Comparison of ENCODE assay signal across 34 cellular contexts in genomic region chr9:136321561-136321960, GRCh38. TPM values are rescaled to one million over a fixed set of nuclear protein-coding genes. Genes with fewer than 3 reads are reported as not detected.
"Had no signal": no experiment of that assay in that cellular context is flagged by ENCODE, and none has a peak within 500 bp of the region (broad histone marks: within the 10 kb centered on the region; RNA-seq: fewer than 3 reads in every experiment).

No MANE protein-coding gene starts in this region.

- H3K27ac ChIP-seq: body of pancreas, esophagus muscularis mucosa, foreskin keratinocyte, gastrocnemius medialis, heart left ventricle, VCaP had no signal

- H3K4me1 ChIP-seq: body of pancreas, foreskin keratinocyte, gastrocnemius medialis had no signal

- H3K27ac Mint-ChIP-seq: activated B cell treated with CpG ODN at 0.5 μM for 24 hours; activated CD8-positive, alpha-beta T cell treated with anti-CD3 and anti-CD28 coated beads for 36 hours; activated naive CD8-positive, alpha-beta T cell; activated T-helper 17 cell treated with anti-CD3 and anti-CD28 coated beads, Interleukin-2, amount 50 U/mL, for 72 hours; effector memory CD8-positive, alpha-beta T cell had no signal

- H3K4me3 ChIP-seq: body of pancreas, esophagus muscularis mucosa, gastrocnemius medialis, heart left ventricle had no signal

- H3K9me3 ChIP-seq: body of pancreas, esophagus muscularis mucosa, gastrocnemius medialis had no signal

- H3K4me3 Mint-ChIP-seq: activated B cell treated with CpG ODN at 0.5 μM for 24 hours; activated CD8-positive, alpha-beta T cell treated with anti-CD3 and anti-CD28 coated beads for 36 hours; activated naive CD8-positive, alpha-beta T cell; activated T-cell treated with anti-CD3 and anti-CD28 coated beads, Interleukin-2, amount 50 U/mL, for 4 hours; activated T-helper 17 cell treated with anti-CD3 and anti-CD28 coated beads, Interleukin-2, amount 50 U/mL, for 72 hours; effector memory CD8-positive, alpha-beta T cell had no signal

- H3K36me3 ChIP-seq: esophagus muscularis mucosa, gastrocnemius medialis, heart left ventricle had no signal

- H3K9me3 Mint-ChIP-seq: activated B cell treated with CpG ODN at 0.5 μM for 24 hours; activated T-cell treated with anti-CD3 and anti-CD28 coated beads, Interleukin-2, amount 50 U/mL, for 4 hours; activated T-helper 17 cell treated with anti-CD3 and anti-CD28 coated beads, Interleukin-2, amount 50 U/mL, for 72 hours had no signal

- DNase-seq: activated B cell treated with CpG ODN at 0.5 μM for 24 hours; activated CD4-positive, alpha-beta T cell treated with anti-CD3 and anti-CD28 coated beads for 48 hours; activated CD4-positive, alpha-beta T cell treated with anti-CD3 and anti-CD28 coated beads, Interleukin-2, amount 50 U/mL, for 1 hour; activated CD4-positive, alpha-beta T cell treated with anti-CD3 and anti-CD28 coated beads, Interleukin-2, amount 50 U/mL, for 48 hours; activated CD8-positive, alpha-beta memory T cell treated with anti-CD3 and anti-CD28 coated beads for 24 hours; activated CD8-positive, alpha-beta T cell treated with anti-CD3 and anti-CD28 coated beads for 36 hours; activated effector memory CD4-positive, alpha-beta T cell treated with Interleukin-2 at 50 U/mL for 16 hours; activated gamma-delta T cell treated with Interleukin-2 at 50 U/mL for 16 hours; activated naive CD4-positive, alpha-beta T cell treated with anti-CD3 and anti-CD28 coated beads, Interleukin-2, amount 50 U/mL, for 16 hours; activated naive CD4-positive, alpha-beta T cell treated with Interleukin-2 at 50 U/mL for 16 hours; activated T-cell treated with anti-CD3 and anti-CD28 coated beads, Interleukin-2, amount 50 U/mL, for 4 hours; amniotic stem cell; anterior cingulate cortex; body of pancreas; caudate nucleus; cortex of kidney; dermis blood vessel endothelial cell; effector CD4-positive, alpha-beta T cell; effector memory CD8-positive, alpha-beta T cell; erythroblast; foreskin keratinocyte; gastrocnemius medialis; glutamatergic neuron; T-helper 2 cell had no signal

- FAIRE-seq: colon, TTC549 had no signal

- H3K36me3 Mint-ChIP-seq: activated naive CD8-positive, alpha-beta T cell had no signal

- H3K27me3 Mint-ChIP-seq: activated CD8-positive, alpha-beta T cell treated with anti-CD3 and anti-CD28 coated beads for 36 hours; activated naive CD8-positive, alpha-beta T cell; activated T-helper 17 cell treated with anti-CD3 and anti-CD28 coated beads, Interleukin-2, amount 50 U/mL, for 72 hours; effector memory CD8-positive, alpha-beta T cell had no signal

- ATAC-seq: activated CD4-positive, CD25-positive, alpha-beta regulatory T cell treated with anti-CD3 and anti-CD28 coated beads, Interleukin-2, amount 50 U/mL, for 24 hours; activated CD8-positive, alpha-beta T cell treated with anti-CD3 and anti-CD28 coated beads for 36 hours; activated T-cell treated with anti-CD3 and anti-CD28 coated beads, Interleukin-2, amount 50 U/mL, for 4 hours; activated T-helper 17 cell treated with anti-CD3 and anti-CD28 coated beads, Interleukin-2, amount 50 U/mL, for 72 hours; body of pancreas; effector memory CD8-positive, alpha-beta T cell; foreskin keratinocyte; gastrocnemius medialis; heart left ventricle had no signal

- H3K27me3 ChIP-seq: body of pancreas, esophagus muscularis mucosa, heart left ventricle had no signal

- H3K4me1 Mint-ChIP-seq: activated T-helper 17 cell treated with anti-CD3 and anti-CD28 coated beads, Interleukin-2, amount 50 U/mL, for 72 hours had no signal

RNA-seq across cellular contexts. Expression of gene CCDC187, which starts 17.7 kb away (rescaled TPM):
- total RNA-seq: chondrocyte; dermis blood vessel endothelial cell; esophagus muscularis mucosa; foreskin keratinocyte; gastrocnemius medialis; T-helper 1 cell treated with Interleukin-12 subunit alpha and Interleukin-12 subunit beta and Interleukin-4 antibody, amounts not matched to agents 30 ng/mL and 1 ng/mL, for 36 hours had no signal
- polyA plus RNA-seq: heart left ventricle had no signal
